In the genomic region with DNA sequence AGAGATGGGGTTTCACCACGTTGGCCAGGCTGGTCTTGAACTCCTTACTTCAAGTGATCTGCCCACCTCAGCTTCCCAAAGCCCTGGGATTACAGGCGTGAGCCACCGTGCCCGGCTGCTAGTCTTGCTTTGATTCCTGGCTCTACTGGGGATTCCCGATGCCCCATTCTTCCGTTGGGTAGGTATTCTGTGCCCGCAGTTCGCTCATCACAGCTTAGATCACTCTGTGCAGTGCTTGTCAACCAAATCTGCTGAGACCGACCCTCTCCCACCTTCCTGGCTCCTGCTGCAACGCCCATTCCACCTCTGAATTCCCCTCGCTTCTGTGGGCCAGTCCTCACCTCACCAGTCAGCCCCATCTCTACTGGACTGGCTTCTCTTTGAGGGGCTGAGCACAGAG, we compare ENCODE assay signal across 17 cellular contexts. TPM values are rescaled to one million over a fixed set of nuclear protein-coding genes. Genes with fewer than 3 reads are reported as not detected.
DNase-seq lines count a peak whose midpoint lies in the region; ATAC-seq and TF ChIP-seq lines count a peak whose summit lies in the region.
"Had no signal": no experiment of that assay in that cellular context is flagged by ENCODE, and none has a peak within 500 bp of the region (broad histone marks: within the 10 kb centered on the region; RNA-seq: fewer than 3 reads in every experiment).

No MANE protein-coding gene starts in this region.

- no peak overlapping the region for H3K4me3 ChIP-seq in CD8-positive, alpha-beta T cell (ENCODE audit: low read depth, low read length)
- H3K4me3 ChIP-seq in A673 (ENCODE audit: low read depth, low read length, poor library complexity, severe bottlenecking), result no peak overlapping the region
- H3K4me3 ChIP-seq: heart right ventricle, SK-N-MC, uterus had no signal

- no peaks in the 10 kb centered on the region for H3K9me3 ChIP-seq in CD8-positive, alpha-beta T cell (ENCODE audit: low read length)
- no peaks in the 10 kb centered on the region for H3K9me3 ChIP-seq in A673 (ENCODE audit: low read depth, low read length, poor library complexity, severe bottlenecking)
- H3K9me3 ChIP-seq: Caco-2, heart right ventricle, uterus had no signal

- BruUV-seq in A673 (replicated peaks; lab: Mats Ljungman, UMichigan), result no TSS peak

- H3K9me3 Mint-ChIP-seq in activated CD4-positive, alpha-beta T cell treated with anti-CD3 and anti-CD28 coated beads, Interleukin-2, amount 10 ng/mL, durations not matched to agents 7 days and 5 days, result no peaks in the 10 kb centered on the region
- no peaks in the 10 kb centered on the region for H3K9me3 Mint-ChIP-seq in CD8-positive, alpha-beta T cell
- H3K9me3 Mint-ChIP-seq in activated CD8-positive, alpha-beta T cell treated with anti-CD3 and anti-CD28 coated beads, Interleukin-2, amount 10 ng/mL, durations not matched to agents 7 days and 5 days (ENCODE audit: insufficient read depth), result no peaks in the 10 kb centered on the region
- no peaks in the 10 kb centered on the region for H3K9me3 Mint-ChIP-seq in natural killer cell treated with Interleukin-12 subunit alpha and Interleukin-12 subunit beta and Interleukin-15 and Interleukin-18, amount 100 ng/mL, for 72 hours
- H3K9me3 Mint-ChIP-seq: mesothelial cell of epicardium; stimulated activated naive CD8-positive, alpha-beta T cell treated with anti-CD3 and anti-CD28 coated beads, Interleukin-15, Interleukin-2, amounts not matched to agents 100 ng/mL and 50 ng/mL, for 24 hours had no signal

- peaks cover 39% of the 10 kb centered on the region for H3K36me3 Mint-ChIP-seq in activated CD4-positive, alpha-beta T cell treated with anti-CD3 and anti-CD28 coated beads, Interleukin-2, amount 10 ng/mL, durations not matched to agents 7 days and 5 days (ENCODE audit: low read depth)
- H3K36me3 Mint-ChIP-seq in CD8-positive, alpha-beta T cell, result peaks cover 17% of the 10 kb centered on the region
- H3K36me3 Mint-ChIP-seq in activated CD8-positive, alpha-beta T cell treated with anti-CD3 and anti-CD28 coated beads, Interleukin-2, amount 10 ng/mL, durations not matched to agents 7 days and 5 days (ENCODE audit: low read depth), result peaks cover 44% of the 10 kb centered on the region
- H3K36me3 Mint-ChIP-seq in natural killer cell treated with Interleukin-12 subunit alpha and Interleukin-12 subunit beta and Interleukin-15 and Interleukin-18, amount 100 ng/mL, for 72 hours, result no peaks in the 10 kb centered on the region

- H3K27ac ChIP-seq in CD8-positive, alpha-beta T cell (ENCODE audit: low read depth, low read length), result peak overlapping the region; percentile 64
- H3K27ac ChIP-seq in A673 (ENCODE audit: low read depth, low read length, poor library complexity, severe bottlenecking), result no peak overlapping the region
- H3K27ac ChIP-seq: SK-N-MC, uterus had no signal

- peak; percentile 18 for DNase-seq in activated CD4-positive, alpha-beta T cell treated with anti-CD3 and anti-CD28 coated beads, Interleukin-2, amount 10 ng/mL, durations not matched to agents 7 days and 5 days
- DNase-seq in activated CD4-positive, alpha-beta T cell treated with anti-CD3 and anti-CD28 coated beads for 4 hours, result no peak
- no peak for DNase-seq in CD8-positive, alpha-beta T cell
- no peak for DNase-seq in activated CD8-positive, alpha-beta T cell treated with anti-CD3 and anti-CD28 coated beads, Interleukin-2, amount 10 ng/mL, durations not matched to agents 7 days and 5 days
- no peak for DNase-seq in natural killer cell treated with Interleukin-12 subunit alpha and Interleukin-12 subunit beta and Interleukin-15 and Interleukin-18, amount 100 ng/mL, for 72 hours (ENCODE audit: low spot score)
- DNase-seq in hepatic stellate cell (ENCODE audit: low spot score) (no peak), A673 (ENCODE audit: low spot score) (no peak)
- DNase-seq: amygdala, Caco-2, cerebellar nuclear complex, heart right ventricle, NCI-H1417 treated with DMSO at 0.1 percent for 48 hours, uterus had no signal

- H3K27ac Mint-ChIP-seq in activated CD4-positive, alpha-beta T cell treated with anti-CD3 and anti-CD28 coated beads, Interleukin-2, amount 10 ng/mL, durations not matched to agents 7 days and 5 days, result peak overlapping the region; percentile 97
- H3K27ac Mint-ChIP-seq in CD8-positive, alpha-beta T cell, result peak overlapping the region; percentile 99
- peak overlapping the region; percentile 97 for H3K27ac Mint-ChIP-seq in activated CD8-positive, alpha-beta T cell treated with anti-CD3 and anti-CD28 coated beads, Interleukin-2, amount 10 ng/mL, durations not matched to agents 7 days and 5 days
- peak overlapping the region; percentile 93 to 96 for H3K27ac Mint-ChIP-seq in natural killer cell treated with Interleukin-12 subunit alpha and Interleukin-12 subunit beta and Interleukin-15 and Interleukin-18, amount 100 ng/mL, for 72 hours
- H3K27ac Mint-ChIP-seq: mesothelial cell of epicardium had no signal

- H3K27me3 Mint-ChIP-seq in activated CD4-positive, alpha-beta T cell treated with anti-CD3 and anti-CD28 coated beads, Interleukin-2, amount 10 ng/mL, durations not matched to agents 7 days and 5 days, result no peaks in the 10 kb centered on the region
- H3K27me3 Mint-ChIP-seq in CD8-positive, alpha-beta T cell (ENCODE audit: low read depth), result no peaks in the 10 kb centered on the region
- no peaks in the 10 kb centered on the region for H3K27me3 Mint-ChIP-seq in activated CD8-positive, alpha-beta T cell treated with anti-CD3 and anti-CD28 coated beads, Interleukin-2, amount 10 ng/mL, durations not matched to agents 7 days and 5 days (ENCODE audit: low read depth)
- H3K27me3 Mint-ChIP-seq in natural killer cell treated with Interleukin-12 subunit alpha and Interleukin-12 subunit beta and Interleukin-15 and Interleukin-18, amount 100 ng/mL, for 72 hours, result no peaks in the 10 kb centered on the region
- H3K27me3 Mint-ChIP-seq: stimulated activated naive CD8-positive, alpha-beta T cell treated with anti-CD3 and anti-CD28 coated beads, Interleukin-15, Interleukin-2, amounts not matched to agents 100 ng/mL and 50 ng/mL, for 24 hours had no signal

- CTCF ChIA-PET in activated CD4-positive, alpha-beta T cell treated with anti-CD3 and anti-CD28 coated beads, Interleukin-2, amount 10 ng/mL, durations not matched to agents 7 days and 5 days (lab: Charles Lee), result interaction anchor here (0.6 to 1.3 kb wide), 2 partner anchors 9 to 68 kb away, joined by 3 read pairs; no protein-coding TSS in a partner anchor
- CTCF ChIA-PET in CD8-positive, alpha-beta T cell (lab: Charles Lee), result interaction anchor here (0.9 to 16.5 kb wide), 5 partner anchors 9 to 60 kb away, joined by 3 to 202 read pairs (median 4); partner anchors contain the start of gene MYO1F
- CTCF ChIA-PET in activated CD8-positive, alpha-beta T cell treated with anti-CD3 and anti-CD28 coated beads, Interleukin-2, amount 10 ng/mL, durations not matched to agents 7 days and 5 days (lab: Charles Lee), result interaction anchor here (1.0 to 8.2 kb wide), 4 partner anchors 31 to 60 kb away, joined by 3 to 104 read pairs (median 7); partner anchors contain the start of gene MYO1F
- CTCF ChIA-PET in A673 (lab: Charles Lee), result no interaction called here

- POLR2A ChIA-PET in activated CD4-positive, alpha-beta T cell treated with anti-CD3 and anti-CD28 coated beads, Interleukin-2, amount 10 ng/mL, durations not matched to agents 7 days and 5 days (lab: Charles Lee), result no interaction called here
- POLR2A ChIA-PET in CD8-positive, alpha-beta T cell (lab: Charles Lee), result interaction anchor here (0.7 to 2.3 kb wide), 11 partner anchors 9 to 74 kb away, joined by 3 to 12 read pairs (median 4); partner anchors contain the start of gene HNRNPM
- POLR2A ChIA-PET in activated CD8-positive, alpha-beta T cell treated with anti-CD3 and anti-CD28 coated beads, Interleukin-2, amount 10 ng/mL, durations not matched to agents 7 days and 5 days (lab: Charles Lee), result interaction anchor here (0.6 to 6.1 kb wide), 7 partner anchors 34 to 87 kb away, joined by 3 to 50 read pairs (median 4); partner anchors contain the start of gene HNRNPM
- POLR2A ChIA-PET in A673 (lab: Charles Lee; ENCODE audit: low non-redundant PET), result no interaction called here

- no peaks in the 10 kb centered on the region for H3K27me3 ChIP-seq in CD8-positive, alpha-beta T cell (ENCODE audit: insufficient read depth, low read length)
- H3K27me3 ChIP-seq in A673 (replicated peaks; ENCODE audit: insufficient read depth, low read depth, low read length, poor library complexity), result no peaks in the 10 kb centered on the region
- H3K27me3 ChIP-seq: heart right ventricle, uterus had no signal

- H3K36me3 ChIP-seq in CD8-positive, alpha-beta T cell (ENCODE audit: insufficient read depth, low read length), result no peaks in the 10 kb centered on the region
- H3K36me3 ChIP-seq in A673 (ENCODE audit: insufficient read depth, low read length, poor library complexity, severe bottlenecking), result no peaks in the 10 kb centered on the region
- H3K36me3 ChIP-seq: uterus had no signal

- no peak for TF ChIP-seq CTCF in CD8-positive, alpha-beta T cell (IDR thresholded peaks at IDR 0.05)
- TF ChIP-seq CTCF in A673 (conservative IDR thresholded peaks at IDR 0.05; ENCODE audit: low read depth, low read length), result no peak

- H3K4me3 Mint-ChIP-seq in activated CD4-positive, alpha-beta T cell treated with anti-CD3 and anti-CD28 coated beads, Interleukin-2, amount 10 ng/mL, durations not matched to agents 7 days and 5 days, result peak overlapping the region; percentile 60
- peak overlapping the region; percentile 76 for H3K4me3 Mint-ChIP-seq in CD8-positive, alpha-beta T cell
- H3K4me3 Mint-ChIP-seq in activated CD8-positive, alpha-beta T cell treated with anti-CD3 and anti-CD28 coated beads, Interleukin-2, amount 10 ng/mL, durations not matched to agents 7 days and 5 days, result peak overlapping the region; percentile 58
- peak overlapping the region; percentile 61 for H3K4me3 Mint-ChIP-seq in natural killer cell treated with Interleukin-12 subunit alpha and Interleukin-12 subunit beta and Interleukin-15 and Interleukin-18, amount 100 ng/mL, for 72 hours
- H3K4me3 Mint-ChIP-seq: mesothelial cell of epicardium; stimulated activated naive CD8-positive, alpha-beta T cell treated with anti-CD3 and anti-CD28 coated beads, Interleukin-15, Interleukin-2, amounts not matched to agents 100 ng/mL and 50 ng/mL, for 24 hours had no signal

- peaks cover 61% of the 10 kb centered on the region for H3K4me1 Mint-ChIP-seq in activated CD4-positive, alpha-beta T cell treated with anti-CD3 and anti-CD28 coated beads, Interleukin-2, amount 10 ng/mL, durations not matched to agents 7 days and 5 days
- peaks cover 54% of the 10 kb centered on the region for H3K4me1 Mint-ChIP-seq in CD8-positive, alpha-beta T cell (ENCODE audit: low read depth)
- peaks cover 53% of the 10 kb centered on the region for H3K4me1 Mint-ChIP-seq in activated CD8-positive, alpha-beta T cell treated with anti-CD3 and anti-CD28 coated beads, Interleukin-2, amount 10 ng/mL, durations not matched to agents 7 days and 5 days (ENCODE audit: low read depth)
- peaks cover 37 to 38% of the 10 kb centered on the region in 2 donors for H3K4me1 Mint-ChIP-seq in natural killer cell treated with Interleukin-12 subunit alpha and Interleukin-12 subunit beta and Interleukin-15 and Interleukin-18, amount 100 ng/mL, for 72 hours (ENCODE audit: low read depth in 2 of 2)

- intact Hi-C loops in CD8-positive, alpha-beta T cell (cut with DNase I, micrococcal nuclease), result loop anchor here (5.0 kb wide), 2 partner anchors 36 to 651 kb away; no protein-coding TSS in a partner anchor
- intact Hi-C loops in A673 (cut with micrococcal nuclease; ENCODE audit: unreplicated experiment), result no loop called here

- H3K4me1 ChIP-seq in CD8-positive, alpha-beta T cell (ENCODE audit: insufficient read depth, low read length), result peaks cover 67% of the 10 kb centered on the region
- H3K4me1 ChIP-seq in A673 (ENCODE audit: insufficient read depth, low read length, poor library complexity, severe bottlenecking), result peaks cover under 1% of the 10 kb centered on the region
- H3K4me1 ChIP-seq: uterus had no signal

- ATAC-seq in CD8-positive, alpha-beta T cell, result no peak
- ATAC-seq in activated CD8-positive, alpha-beta T cell treated with anti-CD3 and anti-CD28 coated beads, Interleukin-2, amount 10 ng/mL, durations not matched to agents 7 days and 5 days, result no peak
- ATAC-seq in natural killer cell treated with Interleukin-12 subunit alpha and Interleukin-12 subunit beta and Interleukin-15 and Interleukin-18, amount 100 ng/mL, for 72 hours, result no peak
- ATAC-seq in HG03565 (IDR thresholded peaks at IDR 0.05; ENCODE audit: unreplicated experiment), result no peak
- ATAC-seq: heart right ventricle had no signal

RNA-seq across cellular contexts. Expression of gene ZNF414, which starts 4.6 kb away (rescaled TPM):
- 10 to 100 TPM; 46.8 to 47.3 TPM for total RNA-seq in activated CD4-positive, alpha-beta T cell treated with anti-CD3 and anti-CD28 coated beads, Interleukin-2, amount 10 ng/mL, durations not matched to agents 7 days and 5 days
- total RNA-seq in CD8-positive, alpha-beta T cell, result 10 to 100 TPM; 26.3 to 33.1 TPM
- total RNA-seq in activated CD8-positive, alpha-beta T cell treated with anti-CD3 and anti-CD28 coated beads, Interleukin-2, amount 10 ng/mL, durations not matched to agents 7 days and 5 days, result 10 to 100 TPM; 28.7 to 36.2 TPM
- 10 to 100 TPM; 15.5 to 16.8 TPM for total RNA-seq in natural killer cell treated with Interleukin-12 subunit alpha and Interleukin-12 subunit beta and Interleukin-15 and Interleukin-18, amount 100 ng/mL, for 72 hours
- total RNA-seq in A673 (2021), result 26.0 and 26.7 TPM in 2 replicates

RNA-seq across cellular contexts. Expression of gene PRAM1, which starts 16.1 kb away (rescaled TPM):
- total RNA-seq in activated CD4-positive, alpha-beta T cell treated with anti-CD3 and anti-CD28 coated beads, Interleukin-2, amount 10 ng/mL, durations not matched to agents 7 days and 5 days, result 1 to 10 TPM; 3.8 to 6.7 TPM
- total RNA-seq in CD8-positive, alpha-beta T cell, result 1 to 10 TPM; 1.8 to 1.9 TPM
- 1 to 10 TPM; 2.3 to 2.7 TPM for total RNA-seq in activated CD8-positive, alpha-beta T cell treated with anti-CD3 and anti-CD28 coated beads, Interleukin-2, amount 10 ng/mL, durations not matched to agents 7 days and 5 days
- 1 to 10 TPM; 1.5 to 2.0 TPM for total RNA-seq in natural killer cell treated with Interleukin-12 subunit alpha and Interleukin-12 subunit beta and Interleukin-15 and Interleukin-18, amount 100 ng/mL, for 72 hours
- total RNA-seq in A673 (2021), result 0.42 and 0.49 TPM in 2 replicates
- total RNA-seq: Caco-2 had no signal

RNA-seq across cellular contexts. Expression of gene MYO1F, which starts 58.7 kb away (rescaled TPM):
- total RNA-seq in activated CD4-positive, alpha-beta T cell treated with anti-CD3 and anti-CD28 coated beads, Interleukin-2, amount 10 ng/mL, durations not matched to agents 7 days and 5 days, result 100 to 1,000 TPM; 359 to 366 TPM
- 10 to 100 TPM; 75.7 to 76.8 TPM for total RNA-seq in CD8-positive, alpha-beta T cell
- 100 to 1,000 TPM; 254 to 266 TPM for total RNA-seq in activated CD8-positive, alpha-beta T cell treated with anti-CD3 and anti-CD28 coated beads, Interleukin-2, amount 10 ng/mL, durations not matched to agents 7 days and 5 days
- 100 to 1,000 TPM; 216 to 232 TPM for total RNA-seq in natural killer cell treated with Interleukin-12 subunit alpha and Interleukin-12 subunit beta and Interleukin-15 and Interleukin-18, amount 100 ng/mL, for 72 hours
- total RNA-seq in A673 (2021), result 0.26 and 0.37 TPM in 2 replicates

Comparison
In these comparisons a context has a peak if more than half of its experiments do, and no peak if none do; other contexts are left out.
1. RNA of gene MYO1F, which starts 58.7 kb away (total RNA-seq): 359 to 366 TPM in activated CD4-positive, alpha-beta T cell treated with anti-CD3 and anti-CD28 coated beads, Interleukin-2, amount 10 ng/mL, durations not matched to agents 7 days and 5 days, 254 to 266 TPM in activated CD8-positive, alpha-beta T cell treated with anti-CD3 and anti-CD28 coated beads, Interleukin-2, amount 10 ng/mL, durations not matched to agents 7 days and 5 days, 216 to 232 TPM in natural killer cell treated with Interleukin-12 subunit alpha and Interleukin-12 subunit beta and Interleukin-15 and Interleukin-18, amount 100 ng/mL, for 72 hours and 75.7 to 76.8 TPM in CD8-positive, alpha-beta T cell; 0.26 to 0.37 TPM in A673; every median in the first group is over 10 times any median in the second.
2. POLR2A ChIA-PET loops: an anchor here in CD8-positive, alpha-beta T cell (0.7 to 2.3 kb wide) and activated CD8-positive, alpha-beta T cell treated with anti-CD3 and anti-CD28 coated beads, Interleukin-2, amount 10 ng/mL, durations not matched to agents 7 days and 5 days (0.6 to 6.1 kb wide); none called in activated CD4-positive, alpha-beta T cell treated with anti-CD3 and anti-CD28 coated beads, Interleukin-2, amount 10 ng/mL, durations not matched to agents 7 days and 5 days and A673.
3. Peak in every context shown above with its lines, with median percentiles within 50 percentile points of each other: H3K27ac Mint-ChIP-seq and H3K4me3 Mint-ChIP-seq.